ENCODE assay signal across 1 cellular context in the genomic region with DNA sequence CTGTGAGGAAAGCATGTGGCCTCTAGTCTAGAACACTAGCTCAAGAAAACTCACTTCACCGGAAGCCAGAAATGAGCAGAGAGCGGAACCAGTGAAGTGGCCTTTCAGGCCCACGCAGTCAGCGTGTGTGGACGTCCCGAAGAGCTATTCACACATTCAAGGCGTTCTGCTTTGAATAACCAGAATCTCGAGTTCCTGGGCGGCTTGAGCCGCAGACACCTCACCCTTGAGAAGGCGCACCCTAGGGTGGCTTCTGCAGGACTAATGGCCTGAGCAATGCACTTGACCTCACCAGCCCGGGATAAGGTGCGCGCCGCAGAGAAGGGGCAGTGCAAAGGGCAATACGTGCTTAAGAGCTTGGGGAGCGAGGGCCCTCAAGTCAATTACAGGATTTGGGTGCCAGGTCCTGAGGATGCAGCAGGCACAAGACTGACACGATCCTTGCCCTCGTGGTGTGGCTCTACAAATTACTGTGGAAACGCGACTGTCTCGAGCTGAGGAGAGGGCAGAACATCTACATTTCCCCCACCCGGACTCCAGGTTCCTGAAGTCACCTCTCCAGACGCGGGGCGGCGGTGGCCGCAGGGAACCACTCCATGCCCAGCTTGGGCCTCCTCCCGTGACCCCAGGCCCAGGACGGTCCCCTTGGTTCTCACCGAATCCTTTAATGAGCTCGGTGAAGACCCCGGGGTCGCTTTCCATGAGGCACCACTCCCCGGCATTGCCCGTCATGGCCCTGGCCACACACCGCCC.
TF ChIP-seq lines count a peak whose summit lies in the region.

No MANE protein-coding gene starts in this region.

TF ChIP-seq in HepG2, 621 proteins besides CTCF, POLR2A, EP300 and RAD21 (continued from another document and continues in another):
- TF ChIP-seq, protein P1, sequence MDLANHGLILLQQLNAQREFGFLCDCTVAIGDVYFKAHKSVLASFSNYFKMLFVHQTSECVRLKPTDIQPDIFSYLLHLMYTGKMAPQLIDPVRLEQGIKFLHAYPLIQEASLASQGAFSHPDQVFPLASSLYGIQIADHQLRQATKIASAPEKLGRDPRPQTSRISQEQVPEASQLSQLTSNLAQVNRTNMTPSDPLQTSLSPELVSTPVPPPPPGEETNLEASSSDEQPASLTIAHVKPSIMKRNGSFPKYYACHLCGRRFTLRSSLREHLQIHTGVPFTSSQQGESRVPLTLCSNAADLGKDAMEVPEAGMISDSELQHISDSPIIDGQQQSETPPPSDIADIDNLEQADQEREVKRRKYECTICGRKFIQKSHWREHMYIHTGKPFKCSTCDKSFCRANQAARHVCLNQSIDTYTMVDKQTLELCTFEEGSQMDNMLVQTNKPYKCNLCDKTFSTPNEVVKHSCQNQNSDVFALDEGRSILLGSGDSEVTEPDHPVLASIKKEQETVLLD (CRISPR knock-in tag; IDR thresholded peaks at IDR 0.05; ENCODE audit: low read depth): no peak
- TF ChIP-seq GATAD1 (CRISPR knock-in tag; IDR thresholded peaks at IDR 0.05) (peak; percentile 24; the same call in 1 of the 2 replicates), ZSCAN29 (CRISPR knock-in tag; conservative IDR thresholded peaks at IDR 0.05) (0 out of 2 replicates have a peak, but pooled peaks have one; percentile 15), TAF1 (CRISPR knock-in tag; IDR thresholded peaks at IDR 0.05) (no peak), KAT7 (CRISPR knock-in tag; IDR thresholded peaks at IDR 0.05; ENCODE audit: borderline replicate concordance) (no peak), ETV6 (CRISPR knock-in tag; conservative IDR thresholded peaks at IDR 0.05) (no peak), ZSCAN31 (CRISPR knock-in tag; IDR thresholded peaks at IDR 0.05; ENCODE audit: low read depth) (peak; percentile 66; the same call in 1 of the 2 replicates), ZFYVE20 (CRISPR knock-in tag; IDR thresholded peaks at IDR 0.05; ENCODE audit: borderline replicate concordance, low read depth) (0 out of 2 replicates have a peak, but pooled peaks have one; percentile 54), ZNF878 (CRISPR knock-in tag; IDR thresholded peaks at IDR 0.05) (0 out of 2 replicates have a peak, but pooled peaks have one; percentile 56), THAP11 (CRISPR knock-in tag; IDR thresholded peaks at IDR 0.05) (0 out of 2 replicates have a peak, but pooled peaks have one; percentile 36), ZNF496 (CRISPR knock-in tag; IDR thresholded peaks at IDR 0.05; ENCODE audit: insufficient replicate concordance) (no peak), HIVEP1 (CRISPR knock-in tag; IDR thresholded peaks at IDR 0.05) (no peak), ZNF446 (CRISPR knock-in tag; IDR thresholded peaks at IDR 0.05) (0 out of 2 replicates have a peak, but pooled peaks have one; percentile 84), KDM4B (CRISPR knock-in tag; IDR thresholded peaks at IDR 0.05) (no peak), RBM22 (optimal IDR thresholded peaks at IDR 0.05; ENCODE audit: low read length) (no peak), XRCC5 (optimal IDR thresholded peaks at IDR 0.05; ENCODE audit: low read length) (no peak), ZNF468 (CRISPR knock-in tag; IDR thresholded peaks at IDR 0.05) (no peak), ZNF121 (CRISPR knock-in tag; IDR thresholded peaks at IDR 0.05) (no peak), ZNF343 (CRISPR knock-in tag; IDR thresholded peaks at IDR 0.05) (no peak; the same call in 1 of the 2 replicates), MZF1 (CRISPR knock-in tag; IDR thresholded peaks at IDR 0.05; ENCODE audit: borderline replicate concordance) (no peak), MBNL3 (CRISPR knock-in tag; conservative IDR thresholded peaks at IDR 0.05) (no peak), SIN3A (IDR thresholded peaks at IDR 0.05; ENCODE audit: borderline replicate concordance, low read depth, low read length) (0 out of 2 replicates have a peak, but pooled peaks have one; percentile 48), ZNF333 (CRISPR knock-in tag; IDR thresholded peaks at IDR 0.05; ENCODE audit: borderline replicate concordance) (no peak), MIXL1 (CRISPR knock-in tag; IDR thresholded peaks at IDR 0.05) (no peak)
- TF ChIP-seq, protein P2, sequence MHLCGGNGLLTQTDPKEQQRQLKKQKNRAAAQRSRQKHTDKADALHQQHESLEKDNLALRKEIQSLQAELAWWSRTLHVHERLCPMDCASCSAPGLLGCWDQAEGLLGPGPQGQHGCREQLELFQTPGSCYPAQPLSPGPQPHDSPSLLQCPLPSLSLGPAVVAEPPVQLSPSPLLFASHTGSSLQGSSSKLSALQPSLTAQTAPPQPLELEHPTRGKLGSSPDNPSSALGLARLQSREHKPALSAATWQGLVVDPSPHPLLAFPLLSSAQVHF (CRISPR knock-in tag; IDR thresholded peaks at IDR 0.05): no peak
- TF ChIP-seq, protein P3, sequence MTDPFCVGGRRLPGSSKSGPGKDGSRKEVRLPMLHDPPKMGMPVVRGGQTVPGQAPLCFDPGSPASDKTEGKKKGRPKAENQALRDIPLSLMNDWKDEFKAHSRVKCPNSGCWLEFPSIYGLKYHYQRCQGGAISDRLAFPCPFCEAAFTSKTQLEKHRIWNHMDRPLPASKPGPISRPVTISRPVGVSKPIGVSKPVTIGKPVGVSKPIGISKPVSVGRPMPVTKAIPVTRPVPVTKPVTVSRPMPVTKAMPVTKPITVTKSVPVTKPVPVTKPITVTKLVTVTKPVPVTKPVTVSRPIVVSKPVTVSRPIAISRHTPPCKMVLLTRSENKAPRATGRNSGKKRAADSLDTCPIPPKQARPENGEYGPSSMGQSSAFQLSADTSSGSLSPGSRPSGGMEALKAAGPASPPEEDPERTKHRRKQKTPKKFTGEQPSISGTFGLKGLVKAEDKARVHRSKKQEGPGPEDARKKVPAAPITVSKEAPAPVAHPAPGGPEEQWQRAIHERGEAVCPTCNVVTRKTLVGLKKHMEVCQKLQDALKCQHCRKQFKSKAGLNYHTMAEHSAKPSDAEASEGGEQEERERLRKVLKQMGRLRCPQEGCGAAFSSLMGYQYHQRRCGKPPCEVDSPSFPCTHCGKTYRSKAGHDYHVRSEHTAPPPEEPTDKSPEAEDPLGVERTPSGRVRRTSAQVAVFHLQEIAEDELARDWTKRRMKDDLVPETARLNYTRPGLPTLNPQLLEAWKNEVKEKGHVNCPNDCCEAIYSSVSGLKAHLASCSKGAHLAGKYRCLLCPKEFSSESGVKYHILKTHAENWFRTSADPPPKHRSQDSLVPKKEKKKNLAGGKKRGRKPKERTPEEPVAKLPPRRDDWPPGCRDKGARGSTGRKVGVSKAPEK (CRISPR knock-in tag; IDR thresholded peaks at IDR 0.05; ENCODE audit: borderline replicate concordance): 0 out of 2 replicates have a peak, but pooled peaks have one; percentile 35
- TF ChIP-seq, protein P4, sequence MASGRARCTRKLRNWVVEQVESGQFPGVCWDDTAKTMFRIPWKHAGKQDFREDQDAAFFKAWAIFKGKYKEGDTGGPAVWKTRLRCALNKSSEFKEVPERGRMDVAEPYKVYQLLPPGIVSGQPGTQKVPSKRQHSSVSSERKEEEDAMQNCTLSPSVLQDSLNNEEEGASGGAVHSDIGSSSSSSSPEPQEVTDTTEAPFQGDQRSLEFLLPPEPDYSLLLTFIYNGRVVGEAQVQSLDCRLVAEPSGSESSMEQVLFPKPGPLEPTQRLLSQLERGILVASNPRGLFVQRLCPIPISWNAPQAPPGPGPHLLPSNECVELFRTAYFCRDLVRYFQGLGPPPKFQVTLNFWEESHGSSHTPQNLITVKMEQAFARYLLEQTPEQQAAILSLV (CRISPR knock-in tag; IDR thresholded peaks at IDR 0.05; ENCODE audit: borderline replicate concordance): no peak
- TF ChIP-seq, protein P5, sequence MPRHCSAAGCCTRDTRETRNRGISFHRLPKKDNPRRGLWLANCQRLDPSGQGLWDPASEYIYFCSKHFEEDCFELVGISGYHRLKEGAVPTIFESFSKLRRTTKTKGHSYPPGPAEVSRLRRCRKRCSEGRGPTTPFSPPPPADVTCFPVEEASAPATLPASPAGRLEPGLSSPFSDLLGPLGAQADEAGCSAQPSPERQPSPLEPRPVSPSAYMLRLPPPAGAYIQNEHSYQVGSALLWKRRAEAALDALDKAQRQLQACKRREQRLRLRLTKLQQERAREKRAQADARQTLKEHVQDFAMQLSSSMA (CRISPR knock-in tag; IDR thresholded peaks at IDR 0.05): no peak
- TF ChIP-seq, protein P6, sequence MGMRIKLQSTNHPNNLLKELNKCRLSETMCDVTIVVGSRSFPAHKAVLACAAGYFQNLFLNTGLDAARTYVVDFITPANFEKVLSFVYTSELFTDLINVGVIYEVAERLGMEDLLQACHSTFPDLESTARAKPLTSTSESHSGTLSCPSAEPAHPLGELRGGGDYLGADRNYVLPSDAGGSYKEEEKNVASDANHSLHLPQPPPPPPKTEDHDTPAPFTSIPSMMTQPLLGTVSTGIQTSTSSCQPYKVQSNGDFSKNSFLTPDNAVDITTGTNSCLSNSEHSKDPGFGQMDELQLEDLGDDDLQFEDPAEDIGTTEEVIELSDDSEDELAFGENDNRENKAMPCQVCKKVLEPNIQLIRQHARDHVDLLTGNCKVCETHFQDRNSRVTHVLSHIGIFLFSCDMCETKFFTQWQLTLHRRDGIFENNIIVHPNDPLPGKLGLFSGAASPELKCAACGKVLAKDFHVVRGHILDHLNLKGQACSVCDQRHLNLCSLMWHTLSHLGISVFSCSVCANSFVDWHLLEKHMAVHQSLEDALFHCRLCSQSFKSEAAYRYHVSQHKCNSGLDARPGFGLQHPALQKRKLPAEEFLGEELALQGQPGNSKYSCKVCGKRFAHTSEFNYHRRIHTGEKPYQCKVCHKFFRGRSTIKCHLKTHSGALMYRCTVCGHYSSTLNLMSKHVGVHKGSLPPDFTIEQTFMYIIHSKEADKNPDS (CRISPR knock-in tag; IDR thresholded peaks at IDR 0.05): peak; percentile 67
- TF ChIP-seq, protein P7, sequence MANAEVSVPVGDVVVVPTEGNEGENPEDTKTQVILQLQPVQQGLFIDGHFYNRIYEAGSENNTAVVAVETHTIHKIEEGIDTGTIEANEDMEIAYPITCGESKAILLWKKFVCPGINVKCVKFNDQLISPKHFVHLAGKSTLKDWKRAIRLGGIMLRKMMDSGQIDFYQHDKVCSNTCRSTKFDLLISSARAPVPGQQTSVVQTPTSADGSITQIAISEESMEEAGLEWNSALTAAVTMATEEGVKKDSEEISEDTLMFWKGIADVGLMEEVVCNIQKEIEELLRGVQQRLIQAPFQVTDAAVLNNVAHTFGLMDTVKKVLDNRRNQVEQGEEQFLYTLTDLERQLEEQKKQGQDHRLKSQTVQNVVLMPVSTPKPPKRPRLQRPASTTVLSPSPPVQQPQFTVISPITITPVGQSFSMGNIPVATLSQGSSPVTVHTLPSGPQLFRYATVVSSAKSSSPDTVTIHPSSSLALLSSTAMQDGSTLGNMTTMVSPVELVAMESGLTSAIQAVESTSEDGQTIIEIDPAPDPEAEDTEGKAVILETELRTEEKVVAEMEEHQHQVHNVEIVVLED (CRISPR knock-in tag; IDR thresholded peaks at IDR 0.05; ENCODE audit: borderline replicate concordance): no peak
- TF ChIP-seq, protein P8, sequence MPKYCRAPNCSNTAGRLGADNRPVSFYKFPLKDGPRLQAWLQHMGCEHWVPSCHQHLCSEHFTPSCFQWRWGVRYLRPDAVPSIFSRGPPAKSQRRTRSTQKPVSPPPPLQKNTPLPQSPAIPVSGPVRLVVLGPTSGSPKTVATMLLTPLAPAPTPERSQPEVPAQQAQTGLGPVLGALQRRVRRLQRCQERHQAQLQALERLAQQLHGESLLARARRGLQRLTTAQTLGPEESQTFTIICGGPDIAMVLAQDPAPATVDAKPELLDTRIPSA (CRISPR knock-in tag; IDR thresholded peaks at IDR 0.05; ENCODE audit: borderline replicate concordance): peak; percentile 75; the same call in 1 of the 2 replicates
- TF ChIP-seq, protein P9, sequence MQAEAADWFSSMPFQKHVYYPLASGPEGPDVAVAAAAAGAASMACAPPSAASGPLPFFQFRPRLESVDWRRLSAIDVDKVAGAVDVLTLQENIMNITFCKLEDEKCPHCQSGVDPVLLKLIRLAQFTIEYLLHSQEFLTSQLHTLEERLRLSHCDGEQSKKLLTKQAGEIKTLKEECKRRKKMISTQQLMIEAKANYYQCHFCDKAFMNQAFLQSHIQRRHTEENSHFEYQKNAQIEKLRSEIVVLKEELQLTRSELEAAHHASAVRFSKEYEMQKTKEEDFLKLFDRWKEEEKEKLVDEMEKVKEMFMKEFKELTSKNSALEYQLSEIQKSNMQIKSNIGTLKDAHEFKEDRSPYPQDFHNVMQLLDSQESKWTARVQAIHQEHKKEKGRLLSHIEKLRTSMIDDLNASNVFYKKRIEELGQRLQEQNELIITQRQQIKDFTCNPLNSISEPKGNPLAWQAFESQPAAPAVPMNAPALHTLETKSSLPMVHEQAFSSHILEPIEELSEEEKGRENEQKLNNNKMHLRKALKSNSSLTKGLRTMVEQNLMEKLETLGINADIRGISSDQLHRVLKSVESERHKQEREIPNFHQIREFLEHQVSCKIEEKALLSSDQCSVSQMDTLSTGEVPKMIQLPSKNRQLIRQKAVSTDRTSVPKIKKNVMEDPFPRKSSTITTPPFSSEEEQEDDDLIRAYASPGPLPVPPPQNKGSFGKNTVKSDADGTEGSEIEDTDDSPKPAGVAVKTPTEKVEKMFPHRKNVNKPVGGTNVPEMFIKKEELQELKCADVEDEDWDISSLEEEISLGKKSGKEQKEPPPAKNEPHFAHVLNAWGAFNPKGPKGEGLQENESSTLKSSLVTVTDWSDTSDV (CRISPR knock-in tag; IDR thresholded peaks at IDR 0.05): no peak
- TF ChIP-seq, protein P10, sequence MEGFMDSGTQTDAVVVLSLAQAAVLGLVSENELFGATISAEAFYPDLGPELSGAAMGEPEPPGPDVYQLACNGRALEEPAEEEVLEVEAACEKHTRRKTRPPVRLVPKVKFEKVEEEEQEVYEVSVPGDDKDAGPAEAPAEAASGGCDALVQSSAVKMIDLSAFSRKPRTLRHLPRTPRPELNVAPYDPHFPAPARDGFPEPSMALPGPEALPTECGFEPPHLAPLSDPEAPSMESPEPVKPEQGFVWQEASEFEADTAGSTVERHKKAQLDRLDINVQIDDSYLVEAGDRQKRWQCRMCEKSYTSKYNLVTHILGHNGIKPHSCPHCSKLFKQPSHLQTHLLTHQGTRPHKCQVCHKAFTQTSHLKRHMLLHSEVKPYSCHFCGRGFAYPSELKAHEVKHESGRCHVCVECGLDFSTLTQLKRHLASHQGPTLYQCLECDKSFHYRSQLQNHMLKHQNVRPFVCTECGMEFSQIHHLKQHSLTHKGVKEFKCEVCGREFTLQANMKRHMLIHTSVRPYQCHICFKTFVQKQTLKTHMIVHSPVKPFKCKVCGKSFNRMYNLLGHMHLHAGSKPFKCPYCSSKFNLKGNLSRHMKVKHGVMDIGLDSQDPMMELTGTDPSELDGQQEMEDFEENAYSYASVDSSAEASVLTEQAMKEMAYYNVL (CRISPR knock-in tag; IDR thresholded peaks at IDR 0.05; ENCODE audit: borderline replicate concordance): no peak; the same call in 1 of the 2 replicates
- TF ChIP-seq, protein P11, sequence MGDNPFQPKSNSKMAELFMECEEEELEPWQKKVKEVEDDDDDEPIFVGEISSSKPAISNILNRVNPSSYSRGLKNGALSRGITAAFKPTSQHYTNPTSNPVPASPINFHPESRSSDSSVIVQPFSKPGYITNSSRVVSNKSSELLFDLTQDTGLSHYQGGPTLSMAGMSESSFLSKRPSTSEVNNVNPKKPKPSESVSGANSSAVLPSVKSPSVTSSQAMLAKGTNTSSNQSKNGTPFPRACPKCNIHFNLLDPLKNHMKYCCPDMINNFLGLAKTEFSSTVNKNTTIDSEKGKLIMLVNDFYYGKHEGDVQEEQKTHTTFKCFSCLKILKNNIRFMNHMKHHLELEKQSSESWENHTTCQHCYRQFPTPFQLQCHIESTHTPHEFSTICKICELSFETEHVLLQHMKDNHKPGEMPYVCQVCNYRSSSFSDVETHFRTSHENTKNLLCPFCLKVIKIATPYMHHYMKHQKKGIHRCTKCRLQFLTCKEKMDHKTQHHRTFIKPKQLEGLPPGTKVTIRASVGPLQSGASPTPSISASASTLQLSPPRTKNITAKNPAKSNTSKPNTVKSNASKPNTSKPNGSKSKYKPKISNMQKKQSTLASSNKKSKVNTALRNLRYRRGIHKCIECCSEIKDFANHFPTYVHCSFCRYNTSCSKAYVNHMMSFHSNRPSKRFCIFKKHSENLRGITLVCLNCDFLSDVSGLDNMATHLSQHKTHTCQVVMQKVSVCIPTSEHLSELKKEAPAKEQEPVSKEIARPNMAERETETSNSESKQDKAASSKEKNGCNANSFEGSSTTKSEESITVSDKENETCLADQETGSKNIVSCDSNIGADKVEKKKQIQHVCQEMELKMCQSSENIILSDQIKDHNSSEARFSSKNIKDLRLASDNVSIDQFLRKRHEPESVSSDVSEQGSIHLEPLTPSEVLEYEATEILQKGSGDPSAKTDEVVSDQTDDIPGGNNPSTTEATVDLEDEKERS (CRISPR knock-in tag; IDR thresholded peaks at IDR 0.05): no peak
